8 cellular contexts compared by ENCODE assay signal in the genomic region with DNA sequence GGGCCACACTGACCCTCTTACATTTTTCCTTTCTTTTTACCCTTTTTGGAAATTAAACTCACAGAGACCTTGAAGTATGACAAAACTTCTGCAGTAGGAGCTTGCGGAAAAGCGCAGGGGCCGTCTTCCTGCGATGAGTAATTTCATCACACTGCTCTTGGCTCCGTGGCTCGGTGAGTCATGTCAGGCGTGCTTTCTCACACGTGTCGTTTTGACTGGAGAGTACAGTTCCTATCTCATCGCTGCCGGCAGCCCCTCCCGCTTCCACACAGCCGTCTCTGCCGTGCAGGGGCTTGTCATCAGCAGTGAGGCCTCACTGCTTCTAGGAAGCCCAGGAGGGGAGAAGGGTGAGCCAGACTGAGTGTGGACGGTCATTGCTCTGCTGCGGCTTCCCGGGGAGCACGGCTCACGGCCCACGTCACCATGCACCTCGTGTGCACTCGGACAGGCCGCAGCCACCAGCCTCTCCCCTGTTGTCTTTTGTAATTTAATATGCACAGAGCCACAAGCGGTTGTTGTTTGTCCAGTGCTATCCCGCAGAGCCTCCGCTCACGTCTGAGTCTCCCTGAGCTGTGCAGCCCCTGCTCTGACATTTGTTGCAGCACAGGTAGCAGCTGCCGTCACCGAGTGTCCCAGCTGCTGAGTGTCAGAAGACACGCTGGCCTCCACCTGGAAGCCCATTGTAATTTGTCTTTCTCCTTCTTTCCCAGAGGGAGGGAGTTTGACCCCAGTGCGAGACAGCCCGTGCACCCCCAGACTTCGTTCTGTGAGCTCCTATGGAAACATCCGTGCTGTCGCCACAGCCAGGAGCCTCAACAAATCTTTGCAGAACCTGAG.
DNase-seq lines count a peak whose midpoint lies in the region; ATAC-seq and TF ChIP-seq lines count a peak whose summit lies in the region.

No MANE protein-coding gene starts in this region.

- peak; percentile 67 for ATAC-seq in GM18520 (IDR thresholded peaks at IDR 0.05; ENCODE audit: unreplicated experiment)
- peak; percentile 44 for ATAC-seq in HG03139 (IDR thresholded peaks at IDR 0.05; ENCODE audit: unreplicated experiment)
- peak; percentile 86 for ATAC-seq in RWPE2 (ENCODE audit: low read depth)
- peak; percentile 56 for ATAC-seq in gastroesophageal sphincter
- no peak for ATAC-seq in GM21423 (IDR thresholded peaks at IDR 0.05; ENCODE audit: unreplicated experiment)

- peaks cover 24% of the 10 kb centered on the region for H3K36me3 ChIP-seq in RWPE2 (ENCODE audit: low read depth)
- H3K36me3 ChIP-seq in gastroesophageal sphincter: peaks cover 0 to 85% of the 10 kb centered on the region in 2 donors
- H3K36me3 ChIP-seq in skeletal muscle satellite cell (ENCODE audit: insufficient read depth, low read length): peaks cover 9% of the 10 kb centered on the region

- peak overlapping the region; percentile 78 for H3K9ac ChIP-seq in skeletal muscle satellite cell (ENCODE audit: low read depth, low read length)

- H3K9me3 ChIP-seq in RWPE2 (ENCODE audit: severe bottlenecking): no peaks in the 10 kb centered on the region
- no peaks in the 10 kb centered on the region for H3K9me3 ChIP-seq in gastroesophageal sphincter
- H3K9me3 ChIP-seq in skeletal muscle satellite cell (replicated peaks; ENCODE audit: low read length): no peaks in the 10 kb centered on the region

- H3K4me1 ChIP-seq in RWPE2 (ENCODE audit: insufficient read depth, poor library complexity, severe bottlenecking) (peaks cover 27% of the 10 kb centered on the region), gastroesophageal sphincter (peaks cover 0 to 28% (median 0%) of the 10 kb centered on the region in 3 donors), skeletal muscle satellite cell (ENCODE audit: control insufficient read depth, insufficient read depth, low read length) (peaks cover 34% of the 10 kb centered on the region)

- TF ChIP-seq EP300 in gastroesophageal sphincter (IDR thresholded peaks at IDR 0.05): no peak

- 32 to 33% methylated on average over 9 to 15 of the region's 35 CpGs for WGBS in gastroesophageal sphincter (ENCODE audit: low coverage in 1 of 2), 2 donors

- H3K4me2 ChIP-seq in skeletal muscle satellite cell (ENCODE audit: low read length): peak overlapping the region; percentile 81

- DNase-seq in RWPE2 (ENCODE audit: low spot score) (peak; percentile 99), D341Med (ENCODE audit: low spot score) (no peak)
- DNase-seq in activated effector memory CD4-positive, alpha-beta T cell treated with Interleukin-2 at 50 U/mL for 16 hours: peak; percentile 86

- H3K27ac ChIP-seq in RWPE2 (ENCODE audit: poor library complexity, severe bottlenecking) (peak overlapping the region; percentile 98), gastroesophageal sphincter (peak overlapping the region; percentile 25 to 82 (median 58))

- H3K27me3 ChIP-seq in RWPE2 (ENCODE audit: insufficient read depth, poor library complexity, severe bottlenecking) (no peaks in the 10 kb centered on the region), gastroesophageal sphincter (no peaks in the 10 kb centered on the region), skeletal muscle satellite cell (ENCODE audit: control insufficient read depth, insufficient read depth, low read length) (no peaks in the 10 kb centered on the region)

- no peak overlapping the region for H3K4me3 ChIP-seq in RWPE2 (ENCODE audit: severe bottlenecking)
- H3K4me3 ChIP-seq in gastroesophageal sphincter: no peak overlapping the region
- H3K4me3 ChIP-seq in skeletal muscle satellite cell (ENCODE audit: low read length): peak overlapping the region; percentile 55

- TF ChIP-seq POLR2A in gastroesophageal sphincter (IDR thresholded peaks at IDR 0.05): no peak

- no peak for TF ChIP-seq CTCF in RWPE2 (IDR thresholded peaks at IDR 0.05; ENCODE audit: poor library complexity, severe bottlenecking)
- TF ChIP-seq CTCF in gastroesophageal sphincter (IDR thresholded peaks at IDR 0.05): no peak
